In genomic region chr9:7892975-7893374, GRCh38 we compare ENCODE assay signal across 22 cellular contexts.
A peak's percentile ranks its signal among the peaks of the same experiment; 100 is the strongest.
DNase-seq lines count a peak whose midpoint lies in the region; ATAC-seq and TF ChIP-seq lines count a peak whose summit lies in the region.
"Had no signal": no experiment of that assay in that cellular context is flagged by ENCODE, and none has a peak within 500 bp of the region (broad histone marks: within the 10 kb centered on the region; RNA-seq: fewer than 3 reads in every experiment).

No MANE protein-coding gene starts in this region.

- H3K4me3 ChIP-seq in lung, result peak overlapping the region; percentile 4
- H3K4me3 ChIP-seq: A549; BLaER1 treated with 17β-estradiol and CSF1 and Interleukin-3, amounts not matched to agents 10 nM and 100 nM; GM12878; GM23248 had no signal

- no peaks in the 10 kb centered on the region for H3K27me3 ChIP-seq in lung (ENCODE audit: control insufficient read depth, insufficient read depth)
- H3K27me3 ChIP-seq: BE2C; BLaER1 treated with 17β-estradiol and CSF1 and Interleukin-3, amounts not matched to agents 10 nM and 100 nM had no signal

- H3K9me3 ChIP-seq in lung (ENCODE audit: control insufficient read depth in 2 of 2, insufficient read depth in 1 of 2, low read length in 1 of 2), result no peaks in the 10 kb centered on the region
- H3K9me3 ChIP-seq: A549, BE2C had no signal

- WGBS in lung, 2 donors, result 89 to 93% methylated on average over 5 of the region's 5 CpGs

- ATAC-seq in lung (ENCODE audit: insufficient read depth, low FRiP score), result no peak
- ATAC-seq: A549, GM12878, HCT116 had no signal

- H3K36me3 ChIP-seq in lung (ENCODE audit: control insufficient read depth in 2 of 2, insufficient read depth in 2 of 2, low read length in 2 of 2), result no peaks in the 10 kb centered on the region
- H3K36me3 ChIP-seq: BE2C; BLaER1 treated with 17β-estradiol and CSF1 and Interleukin-3, amounts not matched to agents 10 nM and 100 nM had no signal

- in situ Hi-C loops in G401 (cut with HindIII; ENCODE audit: low sequenced_read_pairs), result no loop called here

- no peaks in the 10 kb centered on the region for H3K4me1 ChIP-seq in lung (ENCODE audit: control insufficient read depth in 2 of 2, insufficient read depth in 2 of 2, low read length in 2 of 2)
- H3K4me1 ChIP-seq: A549, BE2C had no signal

- TF ChIP-seq CTCF in lung (IDR thresholded peaks at IDR 0.05; ENCODE audit: control extremely low read depth, extremely low read depth), result no peak

- DNase-seq in G401 (ENCODE audit: low spot score) (peak; percentile 66), astrocyte of the hippocampus (ENCODE audit: low read depth, low spot score) (peak; percentile 67), lung (ENCODE audit: low spot score) (no peak), SW480 (ENCODE audit: low spot score) (no peak), H4 (ENCODE audit: low spot score) (no peak), NK-92 (lab: John Stamatoyannopoulos, UW; ENCODE audit: unreplicated experiment) (no peak)
- DNase-seq: 8988T; ACHN; AML-193; BE2C; Calu3; CD4-positive, alpha-beta T cell; CD8-positive, alpha-beta memory T cell; DMS53; DND-41; GDM1; GM23248; H9 had no signal

- no peak overlapping the region for H3K27ac ChIP-seq in lung (ENCODE audit: low read depth in 1 of 2, low read length in 1 of 2)
- H3K27ac ChIP-seq: A549; BLaER1 treated with 17β-estradiol and CSF1 and Interleukin-3, amounts not matched to agents 10 nM and 100 nM; GM23248 had no signal

Comparison
In these comparisons a context has a peak if more than half of its experiments do, and no peak if none do; other contexts are left out.
1. DNase-seq: peak in G401 (single experiment) and astrocyte of the hippocampus (single experiment); none in lung (single experiment), SW480 (single experiment), H4 (single experiment) and NK-92 (single experiment).